In genomic region chr10:79266543-79267312, GRCh38 we compare ENCODE assay signal across 8 cellular contexts.
DNase-seq lines count a peak whose midpoint lies in the region; ATAC-seq and TF ChIP-seq lines count a peak whose summit lies in the region.

No MANE protein-coding gene starts in this region.

- TF ChIP-seq CTCF in RWPE2 (IDR thresholded peaks at IDR 0.05; ENCODE audit: poor library complexity, severe bottlenecking) (no peak), endothelial cell (IDR thresholded peaks at IDR 0.05; ENCODE audit: unreplicated experiment) (no peak)

- DNase-seq in activated CD8-positive, alpha-beta memory T cell treated with anti-CD3 and anti-CD28 coated beads, Interleukin-2, amount 10 ng/mL, durations not matched to agents 7 days and 5 days = peak; percentile 82
- no peak for DNase-seq in activated CD8-positive, alpha-beta memory T cell treated with anti-CD3 and anti-CD28 coated beads for 24 hours
- no peak for DNase-seq in RWPE2 (ENCODE audit: low spot score)
- DNase-seq in endothelial cell (ENCODE audit: low spot score) = peak; percentile 59
- peak; percentile 90 for DNase-seq in myocyte (ENCODE audit: low read depth)
- DNase-seq in NCI-H146 treated with DMSO at 0.1 percent for 48 hours (lab: John Stamatoyannopoulos, UW; ENCODE audit: unreplicated experiment) = no peak
- no peak for DNase-seq in stimulated activated CD4-positive, alpha-beta T cell treated with anti-CD3 and anti-CD28 coated beads, Interleukin-4, amount 100 ng/mL, for 4 hours

- no peaks in the 10 kb centered on the region for H3K9me3 Mint-ChIP-seq in activated CD8-positive, alpha-beta memory T cell treated with anti-CD3 and anti-CD28 coated beads, Interleukin-2, amount 10 ng/mL, durations not matched to agents 7 days and 5 days (ENCODE audit: low read depth)
- no peaks in the 10 kb centered on the region for H3K9me3 Mint-ChIP-seq in endothelial cell (ENCODE audit: unreplicated experiment)

- no peaks in the 10 kb centered on the region for H3K9me3 ChIP-seq in RWPE2 (ENCODE audit: severe bottlenecking)

- H3K4me1 ChIP-seq in RWPE2 (ENCODE audit: insufficient read depth, poor library complexity, severe bottlenecking) = peaks cover 51% of the 10 kb centered on the region

- peak overlapping the region; percentile 86 for H3K27ac Mint-ChIP-seq in activated CD8-positive, alpha-beta memory T cell treated with anti-CD3 and anti-CD28 coated beads, Interleukin-2, amount 10 ng/mL, durations not matched to agents 7 days and 5 days
- H3K27ac Mint-ChIP-seq in endothelial cell (ENCODE audit: unreplicated experiment) = peak overlapping the region; percentile 92

- ATAC-seq in activated CD8-positive, alpha-beta memory T cell treated with anti-CD3 and anti-CD28 coated beads, Interleukin-2, amount 10 ng/mL, durations not matched to agents 7 days and 5 days = peak; percentile 84
- ATAC-seq in HG02973 (IDR thresholded peaks at IDR 0.05; ENCODE audit: unreplicated experiment) (peak; percentile 89), RWPE2 (ENCODE audit: low read depth) (peak; percentile 86)

- no peak overlapping the region for H3K4me3 Mint-ChIP-seq in activated CD8-positive, alpha-beta memory T cell treated with anti-CD3 and anti-CD28 coated beads, Interleukin-2, amount 10 ng/mL, durations not matched to agents 7 days and 5 days
- H3K4me3 Mint-ChIP-seq in endothelial cell (ENCODE audit: unreplicated experiment) = no peak overlapping the region

- CTCF ChIA-PET in activated CD8-positive, alpha-beta memory T cell treated with anti-CD3 and anti-CD28 coated beads, Interleukin-2, amount 10 ng/mL, durations not matched to agents 7 days and 5 days (lab: Charles Lee) = interaction anchor here (1.0 to 4.1 kb wide), 4 partner anchors 14 to 24 kb away, joined by 3 to 18 read pairs (median 3); no protein-coding TSS in a partner anchor

- peaks cover 56% of the 10 kb centered on the region for H3K4me1 Mint-ChIP-seq in activated CD8-positive, alpha-beta memory T cell treated with anti-CD3 and anti-CD28 coated beads, Interleukin-2, amount 10 ng/mL, durations not matched to agents 7 days and 5 days
- H3K4me1 Mint-ChIP-seq in endothelial cell (ENCODE audit: unreplicated experiment) = peaks cover 60% of the 10 kb centered on the region

- no peak overlapping the region for H3K4me3 ChIP-seq in RWPE2 (ENCODE audit: severe bottlenecking)

- no peaks in the 10 kb centered on the region for H3K36me3 ChIP-seq in RWPE2 (ENCODE audit: low read depth)

- no peaks in the 10 kb centered on the region for H3K27me3 ChIP-seq in RWPE2 (ENCODE audit: insufficient read depth, poor library complexity, severe bottlenecking)

- H3K36me3 Mint-ChIP-seq in activated CD8-positive, alpha-beta memory T cell treated with anti-CD3 and anti-CD28 coated beads, Interleukin-2, amount 10 ng/mL, durations not matched to agents 7 days and 5 days = peaks cover 8% of the 10 kb centered on the region
- H3K36me3 Mint-ChIP-seq in endothelial cell (ENCODE audit: low read depth, unreplicated experiment) = peaks cover 24% of the 10 kb centered on the region

- H3K27ac ChIP-seq in RWPE2 (ENCODE audit: poor library complexity, severe bottlenecking) = peak overlapping the region; percentile 71

- no peaks in the 10 kb centered on the region for H3K27me3 Mint-ChIP-seq in activated CD8-positive, alpha-beta memory T cell treated with anti-CD3 and anti-CD28 coated beads, Interleukin-2, amount 10 ng/mL, durations not matched to agents 7 days and 5 days
- H3K27me3 Mint-ChIP-seq in endothelial cell (ENCODE audit: unreplicated experiment) = peaks cover 28% of the 10 kb centered on the region

Comparison
In these comparisons a context has a peak if more than half of its experiments do, and no peak if none do; other contexts are left out.
1. DNase-seq: peak in activated CD8-positive, alpha-beta memory T cell treated with anti-CD3 and anti-CD28 coated beads, Interleukin-2, amount 10 ng/mL, durations not matched to agents 7 days and 5 days (single experiment), endothelial cell (single experiment) and myocyte (single experiment); none in activated CD8-positive, alpha-beta memory T cell treated with anti-CD3 and anti-CD28 coated beads for 24 hours (single experiment), RWPE2 (single experiment), NCI-H146 treated with DMSO at 0.1 percent for 48 hours (single experiment) and stimulated activated CD4-positive, alpha-beta T cell treated with anti-CD3 and anti-CD28 coated beads, Interleukin-4, amount 100 ng/mL, for 4 hours (0 of 2).
2. Peak in every context shown above with its lines, with median percentiles within 50 percentile points of each other: ATAC-seq.